In genomic region chr3:169241575-169241927, GRCh38 we compare ENCODE assay signal across 12 cellular contexts.
A peak's percentile ranks its signal among the peaks of the same experiment; 100 is the strongest.
DNase-seq lines count a peak whose midpoint lies in the region; ATAC-seq, FAIRE-seq and TF ChIP-seq lines count a peak whose summit lies in the region.
"Had no signal": no experiment of that assay in that cellular context is flagged by ENCODE, and none has a peak within 500 bp of the region (broad histone marks: within the 10 kb centered on the region; RNA-seq: fewer than 3 reads in every experiment).

No MANE protein-coding gene starts in this region.

- 68% methylated on average over 1 of the region's 1 CpG; no CpG with 5 or more reads in 1 of the 2 experiments for WGBS in H1 (ENCODE audit: extremely low coverage in 1 of 2, insufficient coverage in 1 of 2, insufficient read length in 1 of 2, insufficient replicate concordance in 2 of 2, low coverage in 1 of 2, low lambda C conversion rate in 2 of 2, missing lambda C conversion rate in 1 of 2), 2 experiments
- no CpG with 5 or more reads among the region's 1 CpG for WGBS in mesendoderm (ENCODE audit: extremely low coverage, insufficient coverage, low lambda C conversion rate)
- 74 to 88% methylated on average over 1 of the region's 1 CpG for WGBS in lower leg skin, 2 donors

- CTCF ChIA-PET in H1 (lab: Charles Lee; ENCODE audit: partially characterized antibody): interaction anchor here (1.4 to 2.1 kb wide), 8 partner anchors 10 to 427 kb away, joined by 3 to 7 read pairs (median 4); no protein-coding TSS in a partner anchor

- H4K5ac ChIP-seq in H1 (ENCODE audit: insufficient read length, low read depth, low read length) (no peak overlapping the region), mesendoderm (ENCODE audit: low read length) (no peak overlapping the region)

- H3K56ac ChIP-seq in H1 (replicated peaks; ENCODE audit: insufficient read length, low read depth, low read length): no peak overlapping the region
- H3K56ac ChIP-seq in mesendoderm (ENCODE audit: low read length): no peak overlapping the region

- H3K23me2 ChIP-seq in H1 (ENCODE audit: low read depth, low read length): no peaks in the 10 kb centered on the region

- H3K9ac ChIP-seq in H1 (replicated peaks in 1 of 4; ENCODE audit: extremely low read depth in 1 of 4, low read depth in 3 of 4, low read length in 3 of 4): no peak overlapping the region
- no peak overlapping the region for H3K9ac ChIP-seq in mesendoderm (ENCODE audit: low read length)
- H3K9ac ChIP-seq: KMS-11 had no signal

- H3K27me3 ChIP-seq in ACC112 (ENCODE audit: insufficient read depth, low read length): no peaks in the 10 kb centered on the region
- no peaks in the 10 kb centered on the region for H3K27me3 ChIP-seq in H1 (replicated peaks in 1 of 4; ENCODE audit: control insufficient read depth in 3 of 4, extremely low read depth in 1 of 4, insufficient read depth in 3 of 4, low read length in 3 of 4)
- H3K27me3 ChIP-seq in mesendoderm (ENCODE audit: insufficient read depth, low read length, poor library complexity): no peaks in the 10 kb centered on the region

- intact Hi-C loops in lower leg skin (cut with DNase I; ENCODE audit: low total_unique reads): no loop called here

- H3K79me1 ChIP-seq in H1 (ENCODE audit: low read depth, low read length): no peaks in the 10 kb centered on the region
- no peaks in the 10 kb centered on the region for H3K79me1 ChIP-seq in mesendoderm (ENCODE audit: low read length)

- in situ Hi-C loops in KBM-7 (cut with MboI; ENCODE audit: low pct_unique_long_range_greater_than_20kb, low sequenced_read_pairs): no loop called here

- H3K79me2 ChIP-seq in ACC112 (ENCODE audit: control insufficient read depth, insufficient read depth, low read length, unreplicated experiment) (no peaks in the 10 kb centered on the region), H1 (ENCODE audit: control insufficient read depth in 1 of 2, insufficient read depth in 2 of 2, low read length in 2 of 2) (no peaks in the 10 kb centered on the region), mesendoderm (ENCODE audit: control insufficient read depth, insufficient read depth, low read length) (no peaks in the 10 kb centered on the region)

- ATAC-seq in GM18907 (IDR thresholded peaks at IDR 0.05; ENCODE audit: unreplicated experiment): no peak

- peak; percentile 61 for DNase-seq in NCI-H226
- DNase-seq in H1 (ENCODE audit: low read depth in 1 of 2, low spot score in 2 of 2): no peak
- DNase-seq in mesendoderm: peak; percentile 28
- no peak for DNase-seq in hepatic stellate cell (ENCODE audit: low spot score)
- no peak for DNase-seq in lower leg skin (ENCODE audit: low spot score in 2 of 2)
- no peak for DNase-seq in KBM-7
- DNase-seq: activated CD4-positive, alpha-beta T cell treated with anti-CD3 and anti-CD28 coated beads, Interleukin-2, amount 10 ng/mL, durations not matched to agents 7 days and 5 days; NCI-H510A had no signal

- no peak overlapping the region for H2BK12ac ChIP-seq in H1 (ENCODE audit: low read depth, low read length)

- H3K18ac ChIP-seq in H1 (ENCODE audit: extremely low read depth, low read length): no peak overlapping the region
- H3K18ac ChIP-seq in mesendoderm (ENCODE audit: low read length): no peak overlapping the region

- FAIRE-seq in H1 (lab: Jason Lieb, UNC): no peak
- FAIRE-seq: endometrium had no signal

- H4K8ac ChIP-seq in H1 (ENCODE audit: extremely low read depth, insufficient read depth, low read length) (no peak overlapping the region), mesendoderm (ENCODE audit: low read depth, low read length) (no peak overlapping the region)

- peak overlapping the region; percentile 91 for H2AFZ ChIP-seq in ACC112 (ENCODE audit: low read length, unreplicated experiment)
- no peak overlapping the region for H2AFZ ChIP-seq in H1 (ENCODE audit: low read length)

- POLR2A ChIA-PET in H1 (lab: Charles Lee; ENCODE audit: partially characterized antibody): no interaction called here

- H3K4me1 ChIP-seq in ACC112 (ENCODE audit: control insufficient read depth, insufficient read depth, low read length, unreplicated experiment) (peaks cover 41% of the 10 kb centered on the region), H1 (replicated peaks in 1 of 4; ENCODE audit: control insufficient read depth in 3 of 4, insufficient read depth in 4 of 4, low read length in 3 of 4) (peaks cover 0 to 21% (median 7%) of the 10 kb centered on the region in 4 experiments; a peak in 3 of 7 replicates), mesendoderm (ENCODE audit: control insufficient read depth, low read depth, low read length) (no peaks in the 10 kb centered on the region)

- no peak overlapping the region for H2AK5ac ChIP-seq in H1 (ENCODE audit: low read depth, low read length)
- no peak overlapping the region for H2AK5ac ChIP-seq in mesendoderm (ENCODE audit: low read length)

- TF ChIP-seq CTCF in H1 (IDR thresholded peaks at IDR 0.05; ENCODE audit: control extremely low read depth in 1 of 3, insufficient read depth in 1 of 3, low read depth in 1 of 3, low read length in 3 of 3) (no peak), lower leg skin (IDR thresholded peaks at IDR 0.05) (no peak)

- H3K4me3 ChIP-seq in ACC112 (ENCODE audit: low read depth, low read length) (peak overlapping the region; percentile 91), H1 (ENCODE audit: extremely low read depth in 1 of 4, insufficient read depth in 2 of 4, low read depth in 3 of 4, low read length in 4 of 4) (peak overlapping the region in 1 of 4 experiments; percentile 50; a peak in 2 of 8 replicates), mesendoderm (ENCODE audit: low read length) (no peak overlapping the region), lower leg skin (ENCODE audit: low read depth, poor library complexity, severe bottlenecking) (no peak overlapping the region)

- no peak overlapping the region for H2BK20ac ChIP-seq in H1 (ENCODE audit: low read length)

- H3K23ac ChIP-seq in H1 (ENCODE audit: insufficient read length): no peak overlapping the region
- no peak overlapping the region for H3K23ac ChIP-seq in mesendoderm (ENCODE audit: low read length)

- H3K9me3 ChIP-seq in H1 (ENCODE audit: insufficient read depth in 2 of 2, low read depth in 1 of 2, low read length in 1 of 2): no peaks in the 10 kb centered on the region

- H3K36me3 ChIP-seq in ACC112 (ENCODE audit: insufficient read depth, low read length) (no peaks in the 10 kb centered on the region), H1 (ENCODE audit: control insufficient read depth in 2 of 4, insufficient read depth in 4 of 4, low read length in 3 of 4) (no peaks in the 10 kb centered on the region), mesendoderm (ENCODE audit: control insufficient read depth, insufficient read depth, low read length) (no peaks in the 10 kb centered on the region)

- H2BK5ac ChIP-seq in H1 (ENCODE audit: low read depth, low read length) (no peak overlapping the region), mesendoderm (ENCODE audit: low read length) (no peak overlapping the region)

- no peak overlapping the region for H2BK15ac ChIP-seq in H1 (ENCODE audit: low read length)
- H2BK15ac ChIP-seq in mesendoderm (replicated peaks; ENCODE audit: low read depth): no peak overlapping the region

- peak overlapping the region; percentile 57 to 87; a peak in 2 of 4 replicates for H3K4me2 ChIP-seq in H1 (ENCODE audit: insufficient read depth in 1 of 2, low read depth in 2 of 2, low read length in 2 of 2)
- H3K4me2 ChIP-seq in mesendoderm (ENCODE audit: low read length): no peak overlapping the region
- H3K4me2 ChIP-seq: KMS-11 had no signal

- no peak for TF ChIP-seq RAD21 in H1 (IDR thresholded peaks at IDR 0.05 in 1 of 2, conservative IDR thresholded peaks at IDR 0.05 in 1 of 2; ENCODE audit: low read depth in 2 of 2, low read length in 2 of 2)

- H4K91ac ChIP-seq in H1 (replicated peaks; ENCODE audit: insufficient read length, low read length): no peak overlapping the region

- TF ChIP-seq EP300 in H1 (IDR thresholded peaks at IDR 0.05; ENCODE audit: borderline replicate concordance in 1 of 2, low read depth in 2 of 2, low read length in 2 of 2): no peak

- no peaks in the 10 kb centered on the region for H4K20me1 ChIP-seq in H1 (replicated peaks in 1 of 2; ENCODE audit: control insufficient read depth in 1 of 2, insufficient read depth in 2 of 2, low read length in 2 of 2)

- H3K27ac ChIP-seq in ACC112 (ENCODE audit: low read depth, low read length) (peak overlapping the region; percentile 92), H1 (ENCODE audit: low read depth, low read length) (no peak overlapping the region), mesendoderm (ENCODE audit: low read depth, low read length) (no peak overlapping the region)
- H3K27ac ChIP-seq: KMS-11 had no signal

- no peak overlapping the region for H3K14ac ChIP-seq in H1 (ENCODE audit: insufficient read length)

- no peak overlapping the region for H2BK120ac ChIP-seq in H1 (replicated peaks; ENCODE audit: low read depth, low read length)
- H2BK120ac ChIP-seq in mesendoderm (ENCODE audit: low read depth, low read length): no peak overlapping the region

- H3K4ac ChIP-seq in H1 (replicated peaks; ENCODE audit: insufficient read length, low read depth, low read length): no peak overlapping the region
- no peak overlapping the region for H3K4ac ChIP-seq in mesendoderm (ENCODE audit: low read depth, low read length)

- TF ChIP-seq POLR2A in H1 (IDR thresholded peaks at IDR 0.05; ENCODE audit: control extremely low read depth in 1 of 2, low read depth in 2 of 2, low read length in 2 of 2) (no peak), lower leg skin (IDR thresholded peaks at IDR 0.05) (no peak)

TF ChIP-seq in H1, 55 proteins besides CTCF, POLR2A, EP300 and RAD21 (continues in another document):
- TF ChIP-seq ASH2L (IDR thresholded peaks at IDR 0.05; ENCODE audit: low read length) (no peak), JUN (IDR thresholded peaks at IDR 0.05; ENCODE audit: low read depth, low read length) (no peak), TBP (IDR thresholded peaks at IDR 0.05; ENCODE audit: low read depth, low read length) (no peak), SIN3A (conservative IDR thresholded peaks at IDR 0.05 in 1 of 2, IDR thresholded peaks at IDR 0.05 in 1 of 2; ENCODE audit: low read depth in 1 of 2, low read length in 2 of 2) (no peak), HDAC6 (IDR thresholded peaks at IDR 0.05; ENCODE audit: low read depth, low read length) (no peak), POLR2AphosphoS5 (IDR thresholded peaks at IDR 0.05; ENCODE audit: low read depth, low read length) (no peak), RFX5 (IDR thresholded peaks at IDR 0.05; ENCODE audit: borderline replicate concordance, low read depth, low read length) (no peak), TAF7 (optimal IDR thresholded peaks at IDR 0.05; ENCODE audit: borderline replicate concordance, low read depth, low read length) (no peak), RXRA (IDR thresholded peaks at IDR 0.05; ENCODE audit: insufficient read depth, low read depth, low read length) (no peak), KDM4A (IDR thresholded peaks at IDR 0.05; ENCODE audit: low read depth, low read length, severe bottlenecking) (no peak), SIRT6 (IDR thresholded peaks at IDR 0.05; ENCODE audit: low read length) (no peak), SUZ12 (IDR thresholded peaks at IDR 0.05; ENCODE audit: low read length) (no peak), SP1 (IDR thresholded peaks at IDR 0.05; ENCODE audit: low read depth, low read length) (no peak), CHD2 (IDR thresholded peaks at IDR 0.05; ENCODE audit: low read length) (no peak)

Comparison
In these comparisons a context has a peak if more than half of its experiments do, and no peak if none do; other contexts are left out.
1. DNase-seq: peak in NCI-H226 (single experiment) and mesendoderm (single experiment); none in H1 (0 of 2), hepatic stellate cell (single experiment), lower leg skin (0 of 2) and KBM-7 (single experiment).